ENCODE assay signal across 19 cellular contexts in the genomic region with DNA sequence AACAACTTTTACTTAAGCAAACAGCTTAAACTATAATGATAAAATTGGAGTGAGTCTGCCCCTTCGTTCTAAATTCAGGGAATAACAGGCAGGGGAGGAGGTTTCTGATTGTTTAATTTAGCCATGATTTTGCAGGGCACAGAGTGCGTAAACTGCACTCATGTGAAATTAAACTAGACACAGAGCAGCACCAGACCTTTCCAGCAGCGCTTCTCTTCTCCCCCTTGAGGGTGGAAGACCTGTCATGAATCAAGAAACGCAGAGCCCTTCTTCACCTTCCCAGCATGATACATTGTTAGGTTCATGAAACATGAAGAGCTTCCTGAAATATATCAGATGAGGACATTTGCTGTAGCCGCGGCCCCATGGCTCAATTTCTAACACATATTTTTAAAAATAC.
A peak's percentile ranks its signal among the peaks of the same experiment; 100 is the strongest.
DNase-seq lines count a peak whose midpoint lies in the region; ATAC-seq and TF ChIP-seq lines count a peak whose summit lies in the region.
"Had no signal": no experiment of that assay in that cellular context is flagged by ENCODE, and none has a peak within 500 bp of the region (broad histone marks: within the 10 kb centered on the region; RNA-seq: fewer than 3 reads in every experiment).

No MANE protein-coding gene starts in this region.

- no peaks in the 10 kb centered on the region for H4K20me1 ChIP-seq in neural progenitor cell (ENCODE audit: low read depth)

- TF ChIP-seq POLR2A in transverse colon (IDR thresholded peaks at IDR 0.05), result no peak

- H3K9ac ChIP-seq in neural progenitor cell, result no peak overlapping the region

- no peaks in the 10 kb centered on the region for H3K27me3 ChIP-seq in neural progenitor cell
- H3K27me3 ChIP-seq in transverse colon, result no peaks in the 10 kb centered on the region
- H3K27me3 ChIP-seq: BE2C, MG63 had no signal

- intact Hi-C loops in transverse colon (cut with DNase I; ENCODE audit: low total_unique reads), result no loop called here

- peak; percentile 50 for TF ChIP-seq EP300 in transverse colon (IDR thresholded peaks at IDR 0.05; ENCODE audit: low read depth)

- peaks cover 14% of the 10 kb centered on the region for H3K4me1 Mint-ChIP-seq in activated T-cell treated with anti-CD3 and anti-CD28 coated beads, Interleukin-2, amount 50 U/mL, for 72 hours (ENCODE audit: low read depth)
- peaks cover 9% of the 10 kb centered on the region for H3K4me1 Mint-ChIP-seq in activated T-cell treated with anti-CD3 and anti-CD28 coated beads, Interleukin-2, amount 50 U/mL, for 24 hours (ENCODE audit: low read depth)
- H3K4me1 Mint-ChIP-seq in brain (peaks cover 35% of the 10 kb centered on the region), neural progenitor cell (peaks cover 38% of the 10 kb centered on the region)
- H3K4me1 Mint-ChIP-seq: CD4-positive, CD25-positive, alpha-beta regulatory T cell had no signal

- H3K4me2 ChIP-seq in neural progenitor cell, result no peak overlapping the region

- in situ Hi-C loops in transverse colon (cut with MboI; ENCODE audit: low pct_ligation_motif_present in 1 of 4, low pct_unique_long_range_greater_than_20kb in 1 of 4, low sequenced_read_pairs in 3 of 4), result no loop called here

- 71 to 73% methylated on average over 6 of the region's 6 CpGs for WGBS in transverse colon (ENCODE audit: low coverage in 1 of 2), 2 donors

- peak overlapping the region; percentile 58 for H3K27ac Mint-ChIP-seq in activated T-cell treated with anti-CD3 and anti-CD28 coated beads, Interleukin-2, amount 50 U/mL, for 72 hours
- no peak overlapping the region for H3K27ac Mint-ChIP-seq in activated T-cell treated with anti-CD3 and anti-CD28 coated beads, Interleukin-2, amount 50 U/mL, for 24 hours
- peak overlapping the region in 3 of 5 experiments; percentile 21 to 54 (median 44) for H3K27ac Mint-ChIP-seq in brain
- H3K27ac Mint-ChIP-seq in neural progenitor cell, result peak overlapping the region; percentile 40
- H3K27ac Mint-ChIP-seq: CD4-positive, CD25-positive, alpha-beta regulatory T cell had no signal

- H3K36me3 ChIP-seq in neural progenitor cell (no peaks in the 10 kb centered on the region), transverse colon (peaks cover 0 to 44% (median 18%) of the 10 kb centered on the region in 4 donors)
- H3K36me3 ChIP-seq: BE2C, MG63 had no signal

- H3K79me2 ChIP-seq in neural progenitor cell (ENCODE audit: low read depth), result no peaks in the 10 kb centered on the region

- peaks cover 6% of the 10 kb centered on the region for H3K27me3 Mint-ChIP-seq in activated T-cell treated with anti-CD3 and anti-CD28 coated beads, Interleukin-2, amount 50 U/mL, for 72 hours (ENCODE audit: low read depth)
- no peaks in the 10 kb centered on the region for H3K27me3 Mint-ChIP-seq in activated T-cell treated with anti-CD3 and anti-CD28 coated beads, Interleukin-2, amount 50 U/mL, for 24 hours
- H3K27me3 Mint-ChIP-seq in brain (peaks cover 9% of the 10 kb centered on the region), neural progenitor cell (ENCODE audit: insufficient read depth, low read depth) (peaks cover 5% of the 10 kb centered on the region)
- H3K27me3 Mint-ChIP-seq: CD4-positive, CD25-positive, alpha-beta regulatory T cell had no signal

- no peak overlapping the region for H2AFZ ChIP-seq in neural progenitor cell (replicated peaks)

- no peaks in the 10 kb centered on the region for H3K36me3 Mint-ChIP-seq in activated T-cell treated with anti-CD3 and anti-CD28 coated beads, Interleukin-2, amount 50 U/mL, for 72 hours (ENCODE audit: insufficient read depth in 2 of 2)
- no peaks in the 10 kb centered on the region for H3K36me3 Mint-ChIP-seq in activated T-cell treated with anti-CD3 and anti-CD28 coated beads, Interleukin-2, amount 50 U/mL, for 24 hours (ENCODE audit: low read depth)
- H3K36me3 Mint-ChIP-seq in brain (peaks cover 29% of the 10 kb centered on the region), neural progenitor cell (peaks cover 5% of the 10 kb centered on the region)
- H3K36me3 Mint-ChIP-seq: CD4-positive, CD25-positive, alpha-beta regulatory T cell had no signal

- H3K27ac ChIP-seq in neural progenitor cell, result no peak overlapping the region
- H3K27ac ChIP-seq in transverse colon, result peak overlapping the region; percentile 41 to 76 (median 58)

- no peak for DNase-seq in activated T-cell treated with anti-CD3 and anti-CD28 coated beads, Interleukin-2, amount 50 U/mL, for 72 hours
- DNase-seq in activated T-cell treated with anti-CD3 and anti-CD28 coated beads, Interleukin-2, amount 50 U/mL, for 24 hours, result no peak
- DNase-seq in neural progenitor cell (ENCODE audit: low spot score) (no peak), transverse colon (no peak)
- no peak for DNase-seq in activated CD4-positive, alpha-beta T cell treated with anti-CD3 and anti-CD28 coated beads, Interleukin-2, amount 50 U/mL, for 48 hours
- DNase-seq: BE2C; CD4-positive, CD25-positive, alpha-beta regulatory T cell; COR-L47; DMS 273 treated with DMSO at 0.1 percent for 48 hours; Kasumi-1; MG63; NCI-H1048; NCI-H2081; NCI-H2171 treated with DMSO at 0.1 percent for 48 hours; NCI-H510A; NCI-H774 had no signal

- no peak for ATAC-seq in activated T-cell treated with anti-CD3 and anti-CD28 coated beads, Interleukin-2, amount 50 U/mL, for 72 hours (replicated peaks in 1 of 2)
- ATAC-seq in GM19463 (IDR thresholded peaks at IDR 0.05; ENCODE audit: unreplicated experiment) (no peak), GM18498 (IDR thresholded peaks at IDR 0.05; ENCODE audit: unreplicated experiment) (no peak)

- no peak for TF ChIP-seq CTCF in brain (conservative IDR thresholded peaks at IDR 0.05)
- TF ChIP-seq CTCF in neural progenitor cell (IDR thresholded peaks at IDR 0.05), result no peak
- TF ChIP-seq CTCF in transverse colon (IDR thresholded peaks at IDR 0.05), result no peak

- H3K9me3 Mint-ChIP-seq in activated T-cell treated with anti-CD3 and anti-CD28 coated beads, Interleukin-2, amount 50 U/mL, for 72 hours, result no peaks in the 10 kb centered on the region
- no peaks in the 10 kb centered on the region for H3K9me3 Mint-ChIP-seq in activated T-cell treated with anti-CD3 and anti-CD28 coated beads, Interleukin-2, amount 50 U/mL, for 24 hours
- H3K9me3 Mint-ChIP-seq in brain, result no peaks in the 10 kb centered on the region
- no peaks in the 10 kb centered on the region for H3K9me3 Mint-ChIP-seq in neural progenitor cell
- H3K9me3 Mint-ChIP-seq: CD4-positive, CD25-positive, alpha-beta regulatory T cell had no signal

- H3K4me1 ChIP-seq in neural progenitor cell (peaks cover 17% of the 10 kb centered on the region), transverse colon (peaks cover 0 to 12% (median 4%) of the 10 kb centered on the region in 4 donors)

- H3K9me3 ChIP-seq in neural progenitor cell (ENCODE audit: low read depth) (no peaks in the 10 kb centered on the region), transverse colon (no peaks in the 10 kb centered on the region)
- H3K9me3 ChIP-seq: BE2C, MG63 had no signal

- H3F3A ChIP-seq in neural progenitor cell (ENCODE audit: low read depth), result no peaks in the 10 kb centered on the region

- H3K4me3 Mint-ChIP-seq in activated T-cell treated with anti-CD3 and anti-CD28 coated beads, Interleukin-2, amount 50 U/mL, for 72 hours, result peak overlapping the region in 1 of 2 donors; percentile 38
- H3K4me3 Mint-ChIP-seq in activated T-cell treated with anti-CD3 and anti-CD28 coated beads, Interleukin-2, amount 50 U/mL, for 24 hours, result no peak overlapping the region
- no peak overlapping the region for H3K4me3 Mint-ChIP-seq in brain
- no peak overlapping the region for H3K4me3 Mint-ChIP-seq in neural progenitor cell
- H3K4me3 Mint-ChIP-seq: CD4-positive, CD25-positive, alpha-beta regulatory T cell had no signal

- H3K4me3 ChIP-seq in neural progenitor cell, result no peak overlapping the region
- H3K4me3 ChIP-seq in transverse colon, result no peak overlapping the region
- H3K4me3 ChIP-seq: MG63 had no signal
